8 cellular contexts compared by ENCODE assay signal in the genomic region with DNA sequence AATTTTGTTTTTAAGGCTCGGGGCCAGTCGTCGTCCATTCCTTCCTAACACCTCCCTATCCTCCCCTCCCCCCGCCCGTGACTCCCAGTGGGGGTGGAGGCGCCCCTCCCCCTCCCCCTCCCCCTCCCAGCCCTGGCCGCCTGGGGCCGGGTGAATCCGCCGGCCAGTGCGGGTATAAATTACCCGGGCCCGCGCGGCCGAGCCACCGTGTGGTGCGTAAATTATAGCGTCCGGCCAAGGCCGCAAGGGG. TPM values are rescaled to one million over a fixed set of nuclear protein-coding genes. Genes with fewer than 3 reads are reported as not detected.
DNase-seq lines count a peak whose midpoint lies in the region; ATAC-seq, FAIRE-seq and TF ChIP-seq lines count a peak whose summit lies in the region.

No MANE protein-coding gene starts in this region.

- ATAC-seq in pancreas (peak in 1 of 4 donors; percentile 0), HG03108 (IDR thresholded peaks at IDR 0.05; ENCODE audit: unreplicated experiment) (no peak), GM21723 (IDR thresholded peaks at IDR 0.05; ENCODE audit: unreplicated experiment) (no peak)

- H3K27me3 ChIP-seq in GM06990 (replicated peaks; ENCODE audit: control insufficient read depth, insufficient read depth, low read length) (no peaks in the 10 kb centered on the region), pancreas (no peaks in the 10 kb centered on the region)

- intact Hi-C loops in pancreas (cut with DNase I): no loop called here

- 0 to 3% methylated on average over 10 to 18 of the region's 21 CpGs for WGBS in pancreas, 2 donors

- no peak for DNase-seq in GM06990 (ENCODE audit: extremely low read depth, insufficient read length)
- DNase-seq in SK-N-DZ (ENCODE audit: low spot score): peak; percentile 54
- DNase-seq in fibroblast of pulmonary artery (ENCODE audit: low read depth): no peak
- DNase-seq in pancreas: no peak
- DNase-seq in stimulated activated CD4-positive, alpha-beta T cell treated with anti-CD3 and anti-CD28 coated beads, Interleukin-2, amount 100 ng/mL, for 48 hours: no peak
- DNase-seq in GM20000 (ENCODE audit: low spot score): no peak

- H3K9me3 ChIP-seq in pancreas: no peaks in the 10 kb centered on the region

- TF ChIP-seq CTCF in GM06990 (IDR thresholded peaks at IDR 0.05; ENCODE audit: insufficient read depth, low read length, poor library complexity, severe bottlenecking) (no peak), fibroblast of pulmonary artery (IDR thresholded peaks at IDR 0.05; ENCODE audit: low read length, missing control alignments) (no peak), pancreas (IDR thresholded peaks at IDR 0.05) (no peak), GM20000 (IDR thresholded peaks at IDR 0.05; ENCODE audit: extremely low read depth, missing control alignments) (no peak)

- no peak for FAIRE-seq in pancreas (lab: Jason Lieb, UNC)

- H3K36me3 ChIP-seq in GM06990 (ENCODE audit: control insufficient read depth, insufficient read depth, low read length) (no peaks in the 10 kb centered on the region), pancreas (no peaks in the 10 kb centered on the region)

- H3K4me3 ChIP-seq in GM06990 (replicated peaks; ENCODE audit: low read depth, low read length): peak overlapping the region; percentile 58
- peak overlapping the region; percentile 49 for H3K4me3 ChIP-seq in fibroblast of pulmonary artery (replicated peaks; ENCODE audit: low read depth, low read length)
- H3K4me3 ChIP-seq in pancreas: peak overlapping the region; percentile 40 to 84 (median 71)

- peaks cover 29 to 44% (median 40%) of the 10 kb centered on the region in 3 donors for H3K4me1 ChIP-seq in pancreas

- H3K27ac ChIP-seq in pancreas: peak overlapping the region; percentile 98 to 100 (median 99)

RNA-seq across cellular contexts. Expression of a gene that starts 2.0 kb away (rescaled TPM):
- 51.5 and 62.6 TPM in 2 replicates for polyA plus RNA-seq in SK-N-DZ (2014; cell fraction: cytosol; rRNA removed)
- polyA plus RNA-seq in SK-N-DZ (2014; cell fraction: nucleus; rRNA removed): 114 and 225 TPM in 2 replicates
- 10 to 100 TPM; 32.0 to 50.3 (median 41.9) TPM for total RNA-seq in pancreas
- polyA plus RNA-seq in pancreas: 10 to 100 TPM; 32.9 to 61.5 TPM
